Comparison of ENCODE assay signal across 8 cellular contexts in the genomic region with DNA sequence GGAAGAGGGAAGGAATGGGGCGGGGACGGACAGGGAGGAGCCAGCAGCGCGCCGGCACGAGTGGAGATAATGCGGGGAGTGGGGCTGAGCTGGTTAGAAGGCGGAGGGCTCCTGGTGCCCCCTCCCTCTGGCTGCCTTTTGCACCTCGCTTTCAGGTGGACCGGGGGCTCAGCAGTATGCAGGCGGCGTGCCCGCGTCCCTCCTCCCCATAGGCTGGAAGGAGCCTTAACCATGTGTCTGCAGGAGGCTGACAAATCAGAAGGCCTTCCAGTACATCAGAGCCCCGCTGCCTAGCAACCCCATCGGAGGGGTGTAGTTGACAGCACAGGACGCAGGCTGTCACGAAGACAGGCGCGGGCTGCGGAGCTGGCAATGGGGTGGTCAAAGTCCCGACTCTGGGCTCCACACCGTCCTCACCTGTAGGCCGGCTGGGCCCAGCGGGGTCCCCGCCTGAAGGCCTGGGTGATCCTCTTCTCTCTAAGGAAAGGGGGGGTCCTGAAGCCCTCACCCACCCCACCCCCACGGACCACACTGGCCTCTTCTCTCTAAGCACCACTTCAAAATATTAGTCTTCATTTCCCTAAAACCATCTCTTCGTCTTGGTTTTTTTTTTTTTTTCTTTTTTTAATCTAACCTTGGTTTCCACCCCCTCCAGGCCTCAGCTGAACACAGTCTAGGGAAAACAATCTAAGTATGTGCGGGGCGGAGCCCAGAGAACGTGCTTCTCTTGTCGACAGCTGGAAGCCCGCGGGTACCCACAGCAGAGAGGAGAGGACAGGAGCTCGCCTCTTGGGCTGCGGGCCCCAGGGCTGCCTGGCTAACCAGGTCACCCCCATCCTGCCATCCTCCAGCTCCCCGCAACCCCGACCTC. TPM values are rescaled to one million over a fixed set of nuclear protein-coding genes. Genes with fewer than 3 reads are reported as not detected.
A peak's percentile ranks its signal among the peaks of the same experiment; 100 is the strongest.
DNase-seq lines count a peak whose midpoint lies in the region; ATAC-seq, FAIRE-seq and TF ChIP-seq lines count a peak whose summit lies in the region.

No MANE protein-coding gene starts in this region.

- TF ChIP-seq EP300 in tibial nerve (IDR thresholded peaks at IDR 0.05) = peak in 1 of 2 donors; percentile 68

- no peak for TF ChIP-seq CTCF in tibial nerve (IDR thresholded peaks at IDR 0.05)

- FAIRE-seq in frontal cortex (lab: Jason Lieb, UNC) = no peak

- H3K4me3 ChIP-seq in HUES48 (ENCODE audit: low read depth, low read length) (peak overlapping the region; percentile 49), neuron (ENCODE audit: low read length) (peak overlapping the region; percentile 55), tibial nerve (peak overlapping the region; percentile 60 to 84 (median 72))

- H3K4me1 ChIP-seq in HUES48 (ENCODE audit: control insufficient read depth, insufficient read depth, low read length) (peaks cover 32% of the 10 kb centered on the region), neuron (ENCODE audit: insufficient read depth, low read length) (peaks cover 34% of the 10 kb centered on the region), tibial nerve (peaks cover 0 to 53% (median 21%) of the 10 kb centered on the region in 4 donors)

- H3K9me3 ChIP-seq in HUES48 (ENCODE audit: control insufficient read depth, insufficient read depth, low read length) = no peaks in the 10 kb centered on the region
- no peaks in the 10 kb centered on the region for H3K9me3 ChIP-seq in neuron (ENCODE audit: low read length)
- no peaks in the 10 kb centered on the region for H3K9me3 ChIP-seq in tibial nerve

- peak overlapping the region; percentile 63 for H2AFZ ChIP-seq in neuron (ENCODE audit: low read depth, low read length)

- peaks cover 7% of the 10 kb centered on the region; the same call in 1 of the 2 replicates for H3K27me3 ChIP-seq in HUES48 (ENCODE audit: control insufficient read depth, insufficient read depth, low read length)
- H3K27me3 ChIP-seq in neuron (ENCODE audit: insufficient read depth, low read length) = no peaks in the 10 kb centered on the region
- H3K27me3 ChIP-seq in tibial nerve = no peaks in the 10 kb centered on the region

- peak; percentile 53 for ATAC-seq in GM21390 (IDR thresholded peaks at IDR 0.05; ENCODE audit: unreplicated experiment)

- TF ChIP-seq POLR2A in tibial nerve (IDR thresholded peaks at IDR 0.05) = peak in 1 of 2 donors; percentile 51

- no peak overlapping the region for H3K9ac ChIP-seq in HUES48 (ENCODE audit: low read depth, low read length)

- DNase-seq in DMS114 treated with DMSO at 0.1 percent for 48 hours (lab: John Stamatoyannopoulos, UW; ENCODE audit: unreplicated experiment) (peak; percentile 68), RPMI7951 (ENCODE audit: low read depth) (peak; percentile 36), frontal cortex (ENCODE audit: low spot score in 2 of 2) (peak; percentile 71 to 88), tibial nerve (ENCODE audit: low spot score in 2 of 2) (peak; percentile 76 to 84)
- peak; percentile 50 for DNase-seq in activated naive CD4-positive, alpha-beta T cell treated with Interleukin-2 at 50 U/mL for 16 hours

- H3K27ac ChIP-seq in HUES48 (ENCODE audit: low read depth, low read length) = peak overlapping the region; percentile 55
- peak overlapping the region; percentile 77 to 93 (median 84) for H3K27ac ChIP-seq in tibial nerve

- WGBS in tibial nerve, 2 donors = 1 to 4% methylated on average over 29 to 35 of the region's 38 CpGs

- peaks cover 38% of the 10 kb centered on the region for H3K36me3 ChIP-seq in HUES48 (ENCODE audit: control insufficient read depth, insufficient read depth, low read length)
- peaks cover 28% of the 10 kb centered on the region for H3K36me3 ChIP-seq in neuron (ENCODE audit: insufficient read depth, low read length)
- peaks cover 0 to 23% (median 0%) of the 10 kb centered on the region in 3 donors for H3K36me3 ChIP-seq in tibial nerve

RNA-seq across cellular contexts. Expression of a gene that starts 44.5 kb away (rescaled TPM):
- total RNA-seq in RPMI7951 (2014; rRNA removed; shearing (Covaris generic)) = 11.5 and 20.1 TPM in 2 replicates
- total RNA-seq in frontal cortex = 99.5 TPM
- 10 to 100 TPM; 15.5 to 32.2 (median 20.8) TPM for total RNA-seq in tibial nerve

Comparison
In these comparisons a context has a peak if more than half of its experiments do, and no peak if none do; other contexts are left out.
1. Peak in every context shown above with its lines: DNase-seq, ATAC-seq, H3K4me3 ChIP-seq and H3K27ac ChIP-seq.